ENCODE assay signal across 24 cellular contexts in the genomic region with DNA sequence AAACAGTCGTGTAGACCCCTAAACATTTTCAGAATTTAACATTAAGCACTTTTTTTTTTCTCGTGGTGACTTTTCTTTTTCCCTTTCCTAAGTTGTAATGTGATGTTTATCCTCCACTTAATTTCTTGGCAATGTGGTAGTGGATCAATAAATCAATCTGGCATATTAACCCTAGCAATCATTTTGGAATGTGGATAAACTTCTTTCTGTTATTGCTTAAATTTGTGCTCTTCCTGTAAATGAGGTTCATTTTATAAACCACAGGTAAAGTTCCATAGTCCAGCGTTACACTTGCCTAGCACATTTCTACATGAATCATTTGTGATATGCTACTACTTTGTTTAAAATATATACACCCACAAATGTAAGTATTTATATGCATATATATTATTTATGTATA.
A peak's percentile ranks its signal among the peaks of the same experiment; 100 is the strongest.
DNase-seq lines count a peak whose midpoint lies in the region; ATAC-seq, FAIRE-seq and TF ChIP-seq lines count a peak whose summit lies in the region.
"Had no signal": no experiment of that assay in that cellular context is flagged by ENCODE, and none has a peak within 500 bp of the region (broad histone marks: within the 10 kb centered on the region; RNA-seq: fewer than 3 reads in every experiment).

No MANE protein-coding gene starts in this region.

- TF ChIP-seq RAD21 in liver (IDR thresholded peaks at IDR 0.05): peak in 1 of 2 donors; percentile 37
- no peak for TF ChIP-seq RAD21 in HepG2 (CRISPR knock-in tag; IDR thresholded peaks at IDR 0.05)

- H3K4me2 ChIP-seq in HepG2 (ENCODE audit: low read depth, low read length): no peak overlapping the region
- H3K4me2 ChIP-seq: BLaER1 had no signal

- WGBS in liver: 27% methylated on average over 3 of the region's 3 CpGs
- WGBS in HepG2 (ENCODE audit: low lambda C conversion rate): 25% methylated on average over 3 of the region's 3 CpGs
- WGBS in right lobe of liver (ENCODE audit: insufficient coverage, low coverage, low lambda C conversion rate, missing lambda C conversion rate): 25% methylated on average over 3 of the region's 3 CpGs

- H4K20me1 ChIP-seq in HepG2 (ENCODE audit: insufficient read depth, low read length): no peaks in the 10 kb centered on the region
- H4K20me1 ChIP-seq: BLaER1 had no signal

- in situ Hi-C loops in HepG2 (cut with HindIII; ENCODE audit: extremely low pct_ligation_motif_present, low pct_unique_long_range_greater_than_20kb): no loop called here

- DNase-seq in HepG2 (ENCODE audit: low spot score) (no peak), RWPE2 (ENCODE audit: low spot score) (no peak), right lobe of liver (no peak), GOT3 (lab: John Stamatoyannopoulos, UW) (no peak), AG08395 (ENCODE audit: low spot score) (no peak)
- DNase-seq in activated CD4-positive, alpha-beta T cell treated with anti-CD3 and anti-CD28 coated beads for 4 hours: no peak
- DNase-seq: CD4-positive, CD25-positive, alpha-beta regulatory T cell; Kasumi-1; MV-4-11; NCI-H1105 treated with DMSO at 0.1 percent for 48 hours; NCI-H2029; NCI-H446; NCI-H526; NCI-H82; NK-92 treated with Interleukin-12 subunit alpha and Interleukin-12 subunit beta, amount 100 ng/mL, for 24 hours; SIG-M5 had no signal

- H3K27me3 ChIP-seq in liver (ENCODE audit: control insufficient read depth in 4 of 4, insufficient read depth in 4 of 4, low read length in 3 of 4) (no peaks in the 10 kb centered on the region), HepG2 (ENCODE audit: control insufficient read depth in 1 of 2, insufficient read depth in 2 of 2, low read length in 2 of 2) (no peaks in the 10 kb centered on the region), RWPE2 (ENCODE audit: insufficient read depth, poor library complexity, severe bottlenecking) (no peaks in the 10 kb centered on the region), right lobe of liver (no peaks in the 10 kb centered on the region)
- H3K27me3 ChIP-seq: BLaER1 had no signal

- intact Hi-C loops in HepG2 (cut with micrococcal nuclease; ENCODE audit: unreplicated experiment) (no loop called here), right lobe of liver (cut with DNase I) (no loop called here)

- BruUV-seq in HepG2 (replicated peaks; lab: Mats Ljungman, UMichigan): no TSS peak

- no peak for ATAC-seq in HepG2
- peak; percentile 52; the same call in 2 of the 3 replicates for ATAC-seq in RWPE2 (ENCODE audit: low read depth)
- peak; percentile 49 to 84 (median 66) for ATAC-seq in right lobe of liver
- ATAC-seq in GM18520 (IDR thresholded peaks at IDR 0.05; ENCODE audit: unreplicated experiment): no peak
- ATAC-seq: K562, Panc1 had no signal

- H3K27ac ChIP-seq in liver (ENCODE audit: low read depth in 1 of 2, low read length in 2 of 2) (peak overlapping the region in 1 of 2 donors; percentile 41), HepG2 (ENCODE audit: extremely low read length, insufficient read depth, low read length) (no peak overlapping the region), RWPE2 (ENCODE audit: poor library complexity, severe bottlenecking) (peak overlapping the region; percentile 24), right lobe of liver (peak overlapping the region; percentile 31 to 51 (median 46))
- H3K27ac ChIP-seq: BLaER1, SK-N-MC had no signal

- TF ChIP-seq EP300 in HepG2 (IDR thresholded peaks at IDR 0.05; ENCODE audit: low read depth in 2 of 2, low read length in 2 of 2) (no peak), HepG2 (CRISPR knock-in tag; IDR thresholded peaks at IDR 0.05; ENCODE audit: borderline replicate concordance) (no peak)

- no peak for FAIRE-seq in HepG2 (lab: Jason Lieb, UNC)
- FAIRE-seq: D721Med, GM18507, K562 had no signal

- no peaks in the 10 kb centered on the region for H3K79me2 ChIP-seq in HepG2 (ENCODE audit: insufficient read depth, low read length)

- no peak overlapping the region for H2AFZ ChIP-seq in HepG2 (ENCODE audit: low read length)

- H3K9me3 ChIP-seq in liver (ENCODE audit: control insufficient read depth in 4 of 4, low read length in 3 of 4): no peaks in the 10 kb centered on the region
- H3K9me3 ChIP-seq in HepG2 (ENCODE audit: low read length): peaks cover 80% of the 10 kb centered on the region
- H3K9me3 ChIP-seq in RWPE2 (ENCODE audit: severe bottlenecking): no peaks in the 10 kb centered on the region
- no peaks in the 10 kb centered on the region for H3K9me3 ChIP-seq in right lobe of liver
- H3K9me3 ChIP-seq: BLaER1 had no signal

- CTCF ChIA-PET in HepG2 (lab: Yijun Ruan, JAX; ENCODE audit: low intra/inter-chr PET ratio, low total read pairs): no interaction called here

- no peak for TF ChIP-seq POLR2A in HepG2 (IDR thresholded peaks at IDR 0.05; ENCODE audit: insufficient read depth in 1 of 2, low read depth in 2 of 2, low read length in 2 of 2)
- TF ChIP-seq POLR2A in right lobe of liver (IDR thresholded peaks at IDR 0.05): no peak

- POLR2A ChIA-PET in HepG2 (lab: Yijun Ruan, JAX): no interaction called here

- H3K4me3 ChIP-seq in liver (ENCODE audit: low read depth in 1 of 3, low read length in 3 of 3): peak overlapping the region in 2 of 3 donors; percentile 26 to 35
- H3K4me3 ChIP-seq in HepG2 (replicated peaks in 1 of 3; ENCODE audit: insufficient read depth in 1 of 3, low read depth in 2 of 3, low read length in 3 of 3): no peak overlapping the region
- no peak overlapping the region for H3K4me3 ChIP-seq in RWPE2 (ENCODE audit: severe bottlenecking)
- H3K4me3 ChIP-seq in right lobe of liver: peak overlapping the region; percentile 4 to 42 (median 36)
- H3K4me3 ChIP-seq: BLaER1, K562, SK-N-MC had no signal

- H3K4me1 ChIP-seq in liver (ENCODE audit: control insufficient read depth in 4 of 4, insufficient read depth in 4 of 4, low read length in 3 of 4): peaks cover 0 to 21% (median 12%) of the 10 kb centered on the region in 4 donors
- no peaks in the 10 kb centered on the region for H3K4me1 ChIP-seq in HepG2 (ENCODE audit: insufficient read depth, low read length)
- peaks cover 15% of the 10 kb centered on the region for H3K4me1 ChIP-seq in RWPE2 (ENCODE audit: insufficient read depth, poor library complexity, severe bottlenecking)
- H3K4me1 ChIP-seq in right lobe of liver: peaks cover 0 to 47% (median 4%) of the 10 kb centered on the region in 4 donors

- H3K9ac ChIP-seq in liver (ENCODE audit: low read depth in 1 of 2, low read length in 2 of 2): no peak overlapping the region
- no peak overlapping the region for H3K9ac ChIP-seq in HepG2 (ENCODE audit: insufficient read depth, low read depth, low read length)
- H3K9ac ChIP-seq: BLaER1 had no signal

- TF ChIP-seq CTCF in liver (IDR thresholded peaks at IDR 0.05; ENCODE audit: low read depth, low read length, missing input control): no peak
- no peak for TF ChIP-seq CTCF in HepG2 (CRISPR knock-in tag; IDR thresholded peaks at IDR 0.05)
- TF ChIP-seq CTCF in RWPE2 (IDR thresholded peaks at IDR 0.05; ENCODE audit: poor library complexity, severe bottlenecking): no peak
- TF ChIP-seq CTCF in right lobe of liver (IDR thresholded peaks at IDR 0.05): no peak

- H3K36me3 ChIP-seq in liver (ENCODE audit: control insufficient read depth in 4 of 4, insufficient read depth in 3 of 4, low read depth in 1 of 4, low read length in 3 of 4): no peaks in the 10 kb centered on the region
- H3K36me3 ChIP-seq in HepG2 (replicated peaks in 1 of 2; ENCODE audit: control insufficient read depth in 1 of 2, insufficient read depth in 2 of 2, low read length in 2 of 2): no peaks in the 10 kb centered on the region
- no peaks in the 10 kb centered on the region for H3K36me3 ChIP-seq in RWPE2 (ENCODE audit: low read depth)
- H3K36me3 ChIP-seq in right lobe of liver: no peaks in the 10 kb centered on the region
- H3K36me3 ChIP-seq: BLaER1 had no signal

TF ChIP-seq in liver, 16 proteins besides CTCF, POLR2A, EP300 and RAD21 (continues in another document):
- TF ChIP-seq NR2F2 (IDR thresholded peaks at IDR 0.05) (peak; percentile 22), GABPA (IDR thresholded peaks at IDR 0.05 in 1 of 2, conservative IDR thresholded peaks at IDR 0.05 in 1 of 2) (no peak), HNF4A (conservative IDR thresholded peaks at IDR 0.05) (peak; percentile 86 to 93), RXRA (IDR thresholded peaks at IDR 0.05) (peak; percentile 67 to 74), EGR1 (IDR thresholded peaks at IDR 0.05; ENCODE audit: low read depth in 2 of 2) (no peak)
- TF ChIP-seq, protein P1, sequence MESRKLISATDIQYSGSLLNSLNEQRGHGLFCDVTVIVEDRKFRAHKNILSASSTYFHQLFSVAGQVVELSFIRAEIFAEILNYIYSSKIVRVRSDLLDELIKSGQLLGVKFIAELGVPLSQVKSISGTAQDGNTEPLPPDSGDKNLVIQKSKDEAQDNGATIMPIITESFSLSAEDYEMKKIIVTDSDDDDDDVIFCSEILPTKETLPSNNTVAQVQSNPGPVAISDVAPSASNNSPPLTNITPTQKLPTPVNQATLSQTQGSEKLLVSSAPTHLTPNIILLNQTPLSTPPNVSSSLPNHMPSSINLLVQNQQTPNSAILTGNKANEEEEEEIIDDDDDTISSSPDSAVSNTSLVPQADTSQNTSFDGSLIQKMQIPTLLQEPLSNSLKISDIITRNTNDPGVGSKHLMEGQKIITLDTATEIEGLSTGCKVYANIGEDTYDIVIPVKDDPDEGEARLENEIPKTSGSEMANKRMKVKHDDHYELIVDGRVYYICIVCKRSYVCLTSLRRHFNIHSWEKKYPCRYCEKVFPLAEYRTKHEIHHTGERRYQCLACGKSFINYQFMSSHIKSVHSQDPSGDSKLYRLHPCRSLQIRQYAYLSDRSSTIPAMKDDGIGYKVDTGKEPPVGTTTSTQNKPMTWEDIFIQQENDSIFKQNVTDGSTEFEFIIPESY (IDR thresholded peaks at IDR 0.05): peak; percentile 62

TF ChIP-seq in HepG2, 621 proteins besides CTCF, POLR2A, EP300 and RAD21 (continues in another document):
- no peak for TF ChIP-seq SMAD1 (CRISPR knock-in tag; IDR thresholded peaks at IDR 0.05; ENCODE audit: borderline replicate concordance, low read depth)
- no peak for TF ChIP-seq ZNF598 (CRISPR knock-in tag; IDR thresholded peaks at IDR 0.05; ENCODE audit: borderline replicate concordance)
- no peak for TF ChIP-seq ZNF790 (CRISPR knock-in tag; IDR thresholded peaks at IDR 0.05; ENCODE audit: borderline replicate concordance)
- TF ChIP-seq SMARCC2 (IDR thresholded peaks at IDR 0.05): no peak
- no peak for TF ChIP-seq DMAP1 (CRISPR knock-in tag; IDR thresholded peaks at IDR 0.05)
- TF ChIP-seq HNRNPLL (IDR thresholded peaks at IDR 0.05; ENCODE audit: low read depth, low read length, poor library complexity, severe bottlenecking): no peak

Comparison
In these comparisons a context has a peak if more than half of its experiments do, and no peak if none do; other contexts are left out.
1. H3K4me3 ChIP-seq: peak in liver (2 of 3) and right lobe of liver (3 of 3); none in HepG2 (0 of 3) and RWPE2 (single experiment).
2. ATAC-seq: peak in RWPE2 (single experiment) and right lobe of liver (4 of 4); none in HepG2 (single experiment) and GM18520 (single experiment).